In the genomic region with DNA sequence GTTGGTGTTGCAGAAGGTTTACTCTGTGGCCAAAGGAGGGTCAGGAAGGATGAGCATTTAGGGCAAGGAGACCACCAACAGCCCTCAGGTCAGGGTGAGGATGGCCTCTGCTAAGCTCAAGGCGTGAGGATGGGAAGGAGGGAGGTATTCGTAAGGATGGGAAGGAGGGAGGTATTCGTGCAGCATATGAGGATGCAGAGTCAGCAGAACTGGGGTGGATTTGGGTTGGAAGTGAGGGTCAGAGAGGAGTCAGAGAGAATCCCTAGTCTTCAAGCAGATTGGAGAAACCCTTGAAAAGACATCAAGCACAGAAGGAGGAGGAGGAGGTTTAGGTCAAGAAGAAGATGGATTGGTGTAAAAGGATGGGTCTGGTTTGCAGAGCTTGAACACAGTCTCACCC, we compare ENCODE assay signal across 17 cellular contexts. TPM values are rescaled to one million over a fixed set of nuclear protein-coding genes. Genes with fewer than 3 reads are reported as not detected.
"Had no signal": no experiment of that assay in that cellular context is flagged by ENCODE, and none has a peak within 500 bp of the region (broad histone marks: within the 10 kb centered on the region; RNA-seq: fewer than 3 reads in every experiment).

No MANE protein-coding gene starts in this region.

- H3K27me3 ChIP-seq: transverse colon had no signal

- H3K36me3 ChIP-seq: gastroesophageal sphincter, neutrophil, transverse colon had no signal

- H3K9me3 ChIP-seq: gastroesophageal sphincter, neutrophil, transverse colon had no signal

- H3K4me1 ChIP-seq: gastroesophageal sphincter, parathyroid adenoma, transverse colon had no signal

- ATAC-seq: gastroesophageal sphincter had no signal

- H3K27ac Mint-ChIP-seq: activated T-cell treated with anti-CD3 and anti-CD28 coated beads, Interleukin-2, amount 50 U/mL, for 72 hours had no signal

- H3K27ac ChIP-seq: dorsolateral prefrontal cortex, gastroesophageal sphincter, neutrophil, parathyroid adenoma, transverse colon had no signal

- DNase-seq: activated CD4-positive, alpha-beta T cell treated with anti-CD3 and anti-CD28 coated beads, Interleukin-2, amount 10 ng/mL, durations not matched to agents 7 days and 5 days; activated CD4-positive, CD25-positive, alpha-beta regulatory T cell; activated naive CD4-positive, alpha-beta T cell; dorsolateral prefrontal cortex; islet precursor cell; midbrain; stimulated activated CD4-positive, alpha-beta T cell treated with anti-CD3 and anti-CD28 coated beads, Interleukin-4, amount 100 ng/mL, for 1 hour; stimulated activated naive CD4-positive, alpha-beta T cell; transverse colon had no signal

- H2AFZ ChIP-seq: parathyroid adenoma had no signal

- H3K9me3 Mint-ChIP-seq: activated CD4-positive, alpha-beta T cell treated with anti-CD3 and anti-CD28 coated beads, Interleukin-2, amount 10 ng/mL, durations not matched to agents 7 days and 5 days; activated T-cell treated with anti-CD3 and anti-CD28 coated beads, Interleukin-2, amount 50 U/mL, for 72 hours had no signal

- H3K9ac ChIP-seq: parathyroid adenoma had no signal

- H3K4me3 ChIP-seq: dorsolateral prefrontal cortex, gastroesophageal sphincter, lung, transverse colon had no signal

- H3K79me2 ChIP-seq: parathyroid adenoma had no signal

- FAIRE-seq: astrocyte, bronchial epithelial cell had no signal

RNA-seq across cellular contexts. Expression of gene CCR5, which starts 4.0 kb away (rescaled TPM):
- total RNA-seq: astrocyte, bronchial epithelial cell, chondrocyte had no signal

RNA-seq across cellular contexts. Expression of gene CCR2, which starts 20.8 kb away (rescaled TPM):
- total RNA-seq: astrocyte, bronchial epithelial cell, chondrocyte had no signal

RNA-seq across cellular contexts. Expression of gene CCRL2, which starts 32.3 kb away (rescaled TPM):
- total RNA-seq: astrocyte, chondrocyte had no signal
